Comparison of ENCODE assay signal across 9 cellular contexts in the genomic region with DNA sequence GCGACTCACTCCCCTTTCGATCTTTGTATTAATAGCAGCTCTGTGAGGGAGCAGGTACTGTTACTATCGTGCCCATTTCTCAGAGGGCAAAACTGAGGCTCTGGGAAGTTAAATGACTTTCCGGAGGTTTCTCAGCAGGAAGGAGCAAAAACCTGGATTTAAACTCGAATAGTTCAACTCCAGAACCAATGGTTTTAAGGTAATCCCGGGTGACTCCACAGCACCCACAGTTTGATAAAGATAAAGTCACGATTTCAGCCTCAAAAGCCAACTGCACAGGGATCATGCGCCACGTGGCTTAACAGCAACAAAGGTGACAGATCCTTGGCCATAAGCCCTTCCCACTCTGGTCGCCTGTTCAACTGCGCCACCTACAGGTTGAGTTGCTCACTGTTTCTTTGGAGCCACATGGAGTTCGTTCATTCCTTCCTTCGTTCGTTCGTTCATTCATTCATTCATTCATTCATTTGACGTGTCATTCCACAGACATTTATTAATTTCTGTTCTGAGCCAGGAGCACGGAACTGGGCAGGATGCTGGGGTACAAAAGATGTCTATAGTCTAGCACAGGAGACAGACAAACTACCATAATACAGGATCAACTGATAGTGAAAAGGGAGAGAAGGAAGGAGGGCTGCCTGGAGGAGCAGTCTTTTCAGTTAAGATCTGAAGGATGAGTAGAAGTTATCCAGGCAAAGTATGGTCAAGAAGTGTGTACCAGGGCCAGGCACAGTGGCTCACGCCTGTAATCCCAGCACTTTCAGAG.
DNase-seq lines count a peak whose midpoint lies in the region; ATAC-seq and TF ChIP-seq lines count a peak whose summit lies in the region.
"Had no signal": no experiment of that assay in that cellular context is flagged by ENCODE, and none has a peak within 500 bp of the region (broad histone marks: within the 10 kb centered on the region; RNA-seq: fewer than 3 reads in every experiment).

No MANE protein-coding gene starts in this region.

- no peaks in the 10 kb centered on the region for H3K9me3 Mint-ChIP-seq in activated CD4-positive, alpha-beta T cell treated with anti-CD3 and anti-CD28 coated beads for 36 hours (ENCODE audit: low read depth)
- H3K9me3 Mint-ChIP-seq in endothelial cell (ENCODE audit: unreplicated experiment) (no peaks in the 10 kb centered on the region), mesothelial cell of epicardium (no peaks in the 10 kb centered on the region)
- no peaks in the 10 kb centered on the region for H3K9me3 Mint-ChIP-seq in stimulated activated memory B cell treated with anti-CD40 and anti-IgM and Interleukin-4, amounts not matched to agents 10 μg/mL and 1 μg/mL and 100 μg/mL, for 72 hours

- no peak overlapping the region for H3K4me3 Mint-ChIP-seq in activated CD4-positive, alpha-beta T cell treated with anti-CD3 and anti-CD28 coated beads for 36 hours
- H3K4me3 Mint-ChIP-seq in endothelial cell (ENCODE audit: unreplicated experiment) (no peak overlapping the region), mesothelial cell of epicardium (no peak overlapping the region)
- H3K4me3 Mint-ChIP-seq in stimulated activated memory B cell treated with anti-CD40 and anti-IgM and Interleukin-4, amounts not matched to agents 10 μg/mL and 1 μg/mL and 100 μg/mL, for 72 hours, result peak overlapping the region; percentile 61

- no peaks in the 10 kb centered on the region for H3K36me3 Mint-ChIP-seq in activated CD4-positive, alpha-beta T cell treated with anti-CD3 and anti-CD28 coated beads for 36 hours (ENCODE audit: low read depth)
- H3K36me3 Mint-ChIP-seq in endothelial cell (ENCODE audit: low read depth, unreplicated experiment) (peaks cover 4% of the 10 kb centered on the region), mesothelial cell of epicardium (no peaks in the 10 kb centered on the region)
- no peaks in the 10 kb centered on the region for H3K36me3 Mint-ChIP-seq in stimulated activated memory B cell treated with anti-CD40 and anti-IgM and Interleukin-4, amounts not matched to agents 10 μg/mL and 1 μg/mL and 100 μg/mL, for 72 hours

- peaks cover 6% of the 10 kb centered on the region for H3K4me1 Mint-ChIP-seq in activated CD4-positive, alpha-beta T cell treated with anti-CD3 and anti-CD28 coated beads for 36 hours
- H3K4me1 Mint-ChIP-seq in endothelial cell (ENCODE audit: unreplicated experiment), result peaks cover 28% of the 10 kb centered on the region
- H3K4me1 Mint-ChIP-seq in mesothelial cell of epicardium, result no peaks in the 10 kb centered on the region
- H3K4me1 Mint-ChIP-seq in stimulated activated memory B cell treated with anti-CD40 and anti-IgM and Interleukin-4, amounts not matched to agents 10 μg/mL and 1 μg/mL and 100 μg/mL, for 72 hours, result peaks cover 11% of the 10 kb centered on the region

- CTCF ChIA-PET in activated CD4-positive, alpha-beta T cell treated with anti-CD3 and anti-CD28 coated beads for 36 hours (lab: Charles Lee), result interaction anchor here (0.8 kb wide), 1 partner anchor 52 kb away, joined by 6 read pairs; no protein-coding TSS in a partner anchor

- no peak overlapping the region for H3K27ac Mint-ChIP-seq in activated CD4-positive, alpha-beta T cell treated with anti-CD3 and anti-CD28 coated beads for 36 hours
- H3K27ac Mint-ChIP-seq in endothelial cell (ENCODE audit: unreplicated experiment) (no peak overlapping the region), mesothelial cell of epicardium (no peak overlapping the region)
- H3K27ac Mint-ChIP-seq in stimulated activated memory B cell treated with anti-CD40 and anti-IgM and Interleukin-4, amounts not matched to agents 10 μg/mL and 1 μg/mL and 100 μg/mL, for 72 hours, result no peak overlapping the region
- H3K27ac Mint-ChIP-seq: naive thymus-derived CD8-positive, alpha-beta T cell had no signal

- peak; percentile 92 for ATAC-seq in activated CD4-positive, alpha-beta T cell treated with anti-CD3 and anti-CD28 coated beads for 36 hours
- ATAC-seq in stimulated activated memory B cell treated with anti-CD40 and anti-IgM and Interleukin-4, amounts not matched to agents 10 μg/mL and 1 μg/mL and 100 μg/mL, for 72 hours, result peak; percentile 81
- no peak for ATAC-seq in GM21390 (IDR thresholded peaks at IDR 0.05; ENCODE audit: unreplicated experiment)
- ATAC-seq: naive thymus-derived CD8-positive, alpha-beta T cell had no signal

- DNase-seq in activated CD4-positive, alpha-beta T cell treated with anti-CD3 and anti-CD28 coated beads for 24 hours (ENCODE audit: low read depth in 2 of 2), result peak; percentile 17 to 53
- no peak for DNase-seq in activated CD4-positive, alpha-beta T cell treated with anti-CD3 and anti-CD28 coated beads for 1 hour
- DNase-seq in NCI-H1105 (lab: John Stamatoyannopoulos, UW), result peak; percentile 23
- peak; percentile 84 for DNase-seq in activated CD4-positive, alpha-beta T cell treated with anti-CD3 and anti-CD28 coated beads for 36 hours
- peak; percentile 67 for DNase-seq in endothelial cell (ENCODE audit: low spot score)
- no peak for DNase-seq in mesothelial cell of epicardium (ENCODE audit: low spot score in 2 of 2, unreplicated experiment in 2 of 2)

- intact Hi-C loops in activated CD4-positive, alpha-beta T cell treated with anti-CD3 and anti-CD28 coated beads for 36 hours (cut with DNase I, micrococcal nuclease), result loop anchor here (2.0 to 10.0 kb wide), 5 partner anchors 50 to 1394 kb away; no protein-coding TSS in a partner anchor

- H3K27me3 Mint-ChIP-seq in activated CD4-positive, alpha-beta T cell treated with anti-CD3 and anti-CD28 coated beads for 36 hours, result peaks cover 45% of the 10 kb centered on the region
- H3K27me3 Mint-ChIP-seq in endothelial cell (ENCODE audit: unreplicated experiment) (peaks cover 1% of the 10 kb centered on the region), mesothelial cell of epicardium (ENCODE audit: low read depth) (peaks cover 54% of the 10 kb centered on the region)
- H3K27me3 Mint-ChIP-seq in stimulated activated memory B cell treated with anti-CD40 and anti-IgM and Interleukin-4, amounts not matched to agents 10 μg/mL and 1 μg/mL and 100 μg/mL, for 72 hours, result peaks cover 17% of the 10 kb centered on the region

- POLR2A ChIA-PET in activated CD4-positive, alpha-beta T cell treated with anti-CD3 and anti-CD28 coated beads for 36 hours (lab: Charles Lee), result interaction anchor here (0.6 kb wide), 1 partner anchor 51 kb away, joined by 3 read pairs; no protein-coding TSS in a partner anchor

- peak; percentile 76 for TF ChIP-seq CTCF in endothelial cell (IDR thresholded peaks at IDR 0.05; ENCODE audit: unreplicated experiment)
- TF ChIP-seq CTCF in mesothelial cell of epicardium (IDR thresholded peaks at IDR 0.05; ENCODE audit: unreplicated experiment), result peak; percentile 65

Comparison
In these comparisons a context has a peak if more than half of its experiments do, and no peak if none do; other contexts are left out.
1. DNase-seq: peak in activated CD4-positive, alpha-beta T cell treated with anti-CD3 and anti-CD28 coated beads for 24 hours (2 of 2), NCI-H1105 (single experiment), activated CD4-positive, alpha-beta T cell treated with anti-CD3 and anti-CD28 coated beads for 36 hours (single experiment) and endothelial cell (single experiment); none in activated CD4-positive, alpha-beta T cell treated with anti-CD3 and anti-CD28 coated beads for 1 hour (single experiment) and mesothelial cell of epicardium (0 of 2).